ENCODE assay signal across 17 cellular contexts in genomic region chr5:17952231-17952630, GRCh38.
DNase-seq lines count a peak whose midpoint lies in the region; ATAC-seq, FAIRE-seq and TF ChIP-seq lines count a peak whose summit lies in the region.
"Had no signal": no experiment of that assay in that cellular context is flagged by ENCODE, and none has a peak within 500 bp of the region (broad histone marks: within the 10 kb centered on the region; RNA-seq: fewer than 3 reads in every experiment).

No MANE protein-coding gene starts in this region.

- 0 out of 3 replicates have a peak, but pooled peaks cover 5% of the 10 kb centered on the region for H3K9me3 ChIP-seq in A549
- H3K9me3 ChIP-seq in HUES48 (ENCODE audit: control insufficient read depth, insufficient read depth, low read length) = no peaks in the 10 kb centered on the region
- peaks cover 2% of the 10 kb centered on the region for H3K9me3 ChIP-seq in RWPE2 (ENCODE audit: severe bottlenecking)
- no peaks in the 10 kb centered on the region for H3K9me3 ChIP-seq in esophagus squamous epithelium
- H3K9me3 ChIP-seq: HAP-1, SJCRH30 had no signal

- no peaks in the 10 kb centered on the region for H3K36me3 ChIP-seq in HUES48 (ENCODE audit: control insufficient read depth, insufficient read depth, low read length)
- H3K36me3 ChIP-seq in RWPE2 (ENCODE audit: low read depth) = no peaks in the 10 kb centered on the region
- H3K36me3 ChIP-seq in esophagus squamous epithelium = no peaks in the 10 kb centered on the region
- H3K36me3 ChIP-seq: HAP-1, SJCRH30 had no signal

- TF ChIP-seq CTCF in A549 (IDR thresholded peaks at IDR 0.05) (no peak), RWPE2 (IDR thresholded peaks at IDR 0.05; ENCODE audit: poor library complexity, severe bottlenecking) (no peak), esophagus squamous epithelium (IDR thresholded peaks at IDR 0.05) (no peak), natural killer cell (IDR thresholded peaks at IDR 0.05) (no peak)

- H3K4me1 Mint-ChIP-seq in natural killer cell = no peaks in the 10 kb centered on the region
- H3K4me1 Mint-ChIP-seq: CD14-positive monocyte had no signal

- POLR2A ChIA-PET in A549 (lab: Yijun Ruan, JAX) = no interaction called here

- DNase-seq in A549 (ENCODE audit: low read depth in 1 of 2, low spot score in 1 of 2) = no peak
- DNase-seq in RWPE2 (ENCODE audit: low spot score) = no peak
- no peak for DNase-seq in esophagus squamous epithelium (lab: John Stamatoyannopoulos, UW)
- no peak for DNase-seq in natural killer cell
- DNase-seq in SHP77 (lab: John Stamatoyannopoulos, UW) = no peak
- DNase-seq in activated CD4-positive, alpha-beta T cell treated with anti-CD3 and anti-CD28 coated beads for 4 hours = no peak
- DNase-seq: NCI-H1436, NCI-H524, SW 1271 had no signal

- H3K4me1 ChIP-seq in A549 (peaks cover 12% of the 10 kb centered on the region), HUES48 (ENCODE audit: control insufficient read depth, insufficient read depth, low read length) (no peaks in the 10 kb centered on the region; the same call in 1 of the 2 replicates), RWPE2 (ENCODE audit: insufficient read depth, poor library complexity, severe bottlenecking) (no peaks in the 10 kb centered on the region), esophagus squamous epithelium (peaks cover 0 to 14% (median 0%) of the 10 kb centered on the region in 3 donors)
- H3K4me1 ChIP-seq: HAP-1, SJCRH30 had no signal

- H3K27me3 ChIP-seq in HUES48 (ENCODE audit: control insufficient read depth, insufficient read depth, low read length) (no peaks in the 10 kb centered on the region), RWPE2 (ENCODE audit: insufficient read depth, poor library complexity, severe bottlenecking) (no peaks in the 10 kb centered on the region), esophagus squamous epithelium (no peaks in the 10 kb centered on the region)
- H3K27me3 ChIP-seq: SJCRH30 had no signal

- H3K36me3 Mint-ChIP-seq in natural killer cell = peaks cover 7% of the 10 kb centered on the region
- H3K36me3 Mint-ChIP-seq: CD14-positive monocyte had no signal

- no peak for ATAC-seq in A549
- no peak; the same call in 2 of the 3 replicates for ATAC-seq in RWPE2 (ENCODE audit: low read depth)
- ATAC-seq in natural killer cell = no peak
- ATAC-seq in GM19324 (IDR thresholded peaks at IDR 0.05; ENCODE audit: low FRiP score, unreplicated experiment) = no peak
- ATAC-seq: K562 had no signal

- H3K9me3 Mint-ChIP-seq in natural killer cell = peaks cover 15 to 35% of the 10 kb centered on the region in 2 donors

- no peak overlapping the region for H3K27ac Mint-ChIP-seq in natural killer cell
- H3K27ac Mint-ChIP-seq: CD14-positive monocyte had no signal

- H3K27ac ChIP-seq in A549 = peak overlapping the region; percentile 56 to 63; a peak in 4 of 6 replicates
- peak overlapping the region; percentile 71 for H3K27ac ChIP-seq in HUES48 (ENCODE audit: low read depth, low read length)
- peak overlapping the region; percentile 19 for H3K27ac ChIP-seq in RWPE2 (ENCODE audit: poor library complexity, severe bottlenecking)
- H3K27ac ChIP-seq in esophagus squamous epithelium = peak overlapping the region in 3 of 4 donors; percentile 54 to 78 (median 60)

- peak overlapping the region; percentile 60 for H3K4me2 ChIP-seq in A549

- TF ChIP-seq RAD21 in A549 (conservative IDR thresholded peaks at IDR 0.05 in 1 of 2, IDR thresholded peaks at IDR 0.05 in 1 of 2) = no peak

- no peak overlapping the region for H3K4me3 Mint-ChIP-seq in natural killer cell
- H3K4me3 Mint-ChIP-seq: CD14-positive monocyte had no signal

- TF ChIP-seq POLR2A in A549 (IDR thresholded peaks at IDR 0.05; ENCODE audit: low read length) (no peak), esophagus squamous epithelium (IDR thresholded peaks at IDR 0.05) (no peak)

- no peak for TF ChIP-seq EP300 in A549 (IDR thresholded peaks at IDR 0.05)

- FAIRE-seq in A549 (lab: Jason Lieb, UNC) = no peak
- FAIRE-seq: GM12892, HTR-8/SVneo, K562 had no signal

- no peak overlapping the region for H3K9ac ChIP-seq in HUES48 (ENCODE audit: low read depth, low read length)

- intact Hi-C loops in esophagus squamous epithelium (cut with DNase I) = no loop called here
- intact Hi-C loops in natural killer cell (cut with micrococcal nuclease) = no loop called here

- WGBS in A549 (ENCODE audit: missing lambda C conversion rate) = 80% methylated on average over 4 of the region's 4 CpGs
- 71 to 77% methylated on average over 4 of the region's 4 CpGs for WGBS in esophagus squamous epithelium, 2 donors

- H3K4me3 ChIP-seq in A549 (no peak overlapping the region), HUES48 (ENCODE audit: low read depth, low read length) (no peak overlapping the region), RWPE2 (ENCODE audit: severe bottlenecking) (no peak overlapping the region), esophagus squamous epithelium (no peak overlapping the region)
- H3K4me3 ChIP-seq: HAP-1, K562, SJCRH30 had no signal

- CTCF ChIA-PET in A549 (lab: Yijun Ruan, JAX) = interaction anchor here (0.6 to 1.9 kb wide), 4 partner anchors 10 to 133 kb away, joined by 3 to 4 read pairs (median 4); no protein-coding TSS in a partner anchor

- H3K27me3 Mint-ChIP-seq in natural killer cell (ENCODE audit: low read depth in 2 of 2) = no peaks in the 10 kb centered on the region

TF ChIP-seq in A549, 52 proteins besides CTCF, POLR2A, EP300 and RAD21:
- no peak for TF ChIP-seq HMGXB4 (CRISPR knock-in tag; IDR thresholded peaks at IDR 0.05; ENCODE audit: borderline replicate concordance)
- TF ChIP-seq TFCP2L1 (CRISPR knock-in tag; IDR thresholded peaks at IDR 0.05) = no peak
- no peak for TF ChIP-seq KDM1A (IDR thresholded peaks at IDR 0.05; ENCODE audit: low read depth)
- no peak for TF ChIP-seq RARB (CRISPR knock-in tag; IDR thresholded peaks at IDR 0.05)
- TF ChIP-seq GATA3 (IDR thresholded peaks at IDR 0.05; ENCODE audit: borderline replicate concordance) = no peak
- TF ChIP-seq, protein P1, sequence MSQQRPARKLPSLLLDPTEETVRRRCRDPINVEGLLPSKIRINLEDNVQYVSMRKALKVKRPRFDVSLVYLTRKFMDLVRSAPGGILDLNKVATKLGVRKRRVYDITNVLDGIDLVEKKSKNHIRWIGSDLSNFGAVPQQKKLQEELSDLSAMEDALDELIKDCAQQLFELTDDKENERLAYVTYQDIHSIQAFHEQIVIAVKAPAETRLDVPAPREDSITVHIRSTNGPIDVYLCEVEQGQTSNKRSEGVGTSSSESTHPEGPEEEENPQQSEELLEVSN (IDR thresholded peaks at IDR 0.05; ENCODE audit: borderline replicate concordance, low read depth) = no peak
- no peak for TF ChIP-seq USF2 (IDR thresholded peaks at IDR 0.05)
- no peak for TF ChIP-seq POLR2AphosphoS2 (conservative IDR thresholded peaks at IDR 0.05; ENCODE audit: low read length)
- TF ChIP-seq, protein P2, sequence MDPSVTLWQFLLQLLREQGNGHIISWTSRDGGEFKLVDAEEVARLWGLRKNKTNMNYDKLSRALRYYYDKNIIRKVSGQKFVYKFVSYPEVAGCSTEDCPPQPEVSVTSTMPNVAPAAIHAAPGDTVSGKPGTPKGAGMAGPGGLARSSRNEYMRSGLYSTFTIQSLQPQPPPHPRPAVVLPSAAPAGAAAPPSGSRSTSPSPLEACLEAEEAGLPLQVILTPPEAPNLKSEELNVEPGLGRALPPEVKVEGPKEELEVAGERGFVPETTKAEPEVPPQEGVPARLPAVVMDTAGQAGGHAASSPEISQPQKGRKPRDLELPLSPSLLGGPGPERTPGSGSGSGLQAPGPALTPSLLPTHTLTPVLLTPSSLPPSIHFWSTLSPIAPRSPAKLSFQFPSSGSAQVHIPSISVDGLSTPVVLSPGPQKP (IDR thresholded peaks at IDR 0.05; ENCODE audit: low read depth, low read length) = no peak
- no peak for TF ChIP-seq RCOR1 (IDR thresholded peaks at IDR 0.05; ENCODE audit: low read depth, low read length)
- no peak for TF ChIP-seq NPAS2 (CRISPR knock-in tag; IDR thresholded peaks at IDR 0.05; ENCODE audit: borderline replicate concordance)
- TF ChIP-seq JUN (IDR thresholded peaks at IDR 0.05) = no peak
- no peak for TF ChIP-seq ZC3H11A (IDR thresholded peaks at IDR 0.05)
- TF ChIP-seq MAZ (IDR thresholded peaks at IDR 0.05; ENCODE audit: borderline replicate concordance, low read depth, low read length) = no peak
- no peak for TF ChIP-seq BHLHE40 (IDR thresholded peaks at IDR 0.05; ENCODE audit: low read depth, low read length)
- no peak for TF ChIP-seq HOXA7 (CRISPR knock-in tag; IDR thresholded peaks at IDR 0.05)
- no peak for TF ChIP-seq HDAC2 (IDR thresholded peaks at IDR 0.05)
- no peak for TF ChIP-seq NFE2L2 (conservative IDR thresholded peaks at IDR 0.05; ENCODE audit: low read length)

Comparison
In these comparisons a context has a peak if more than half of its experiments do, and no peak if none do; other contexts are left out.
1. H3K27ac ChIP-seq: peak in every context shown above with its lines; median percentile 71 in HUES48; 60 in esophagus squamous epithelium; 60 in A549; 19 in RWPE2.